29 cellular contexts compared by ENCODE assay signal in genomic region chr6:41193884-41194283, GRCh38. TPM values are rescaled to one million over a fixed set of nuclear protein-coding genes. Genes with fewer than 3 reads are reported as not detected.
"Had no signal": no experiment of that assay in that cellular context is flagged by ENCODE, and none has a peak within 500 bp of the region (broad histone marks: within the 10 kb centered on the region; RNA-seq: fewer than 3 reads in every experiment).

No MANE protein-coding gene starts in this region.

- H3K4me1 ChIP-seq: adrenal gland, breast epithelium had no signal

- H3K4me3 Mint-ChIP-seq: activated CD4-positive, alpha-beta memory T cell treated with anti-CD3 and anti-CD28 coated beads, Interleukin-2, amount 10 ng/mL, durations not matched to agents 7 days and 5 days; activated naive CD8-positive, alpha-beta T cell had no signal

- H3K9me3 ChIP-seq: adrenal gland had no signal

- H3K4me3 ChIP-seq: adrenal gland, breast epithelium had no signal

- DNase-seq: activated CD4-positive, alpha-beta T cell treated with anti-CD3 and anti-CD28 coated beads, Interleukin-2, amount 50 U/mL, for 1 hour; activated CD4-positive, CD25-positive, alpha-beta regulatory T cell; activated CD8-positive, alpha-beta memory T cell treated with anti-CD3 and anti-CD28 coated beads, Interleukin-2, amount 50 U/mL, for 48 hours; activated effector memory CD4-positive, alpha-beta T cell treated with Interleukin-2 at 50 U/mL for 16 hours; activated naive CD4-positive, alpha-beta T cell treated with Interleukin-2 at 50 U/mL for 16 hours; activated T-cell treated with anti-CD3 and anti-CD28 coated beads, Interleukin-2, amount 50 U/mL, for 1 hour; adrenal gland; aorta; caudate nucleus; KG1; NCI-H1092; NCI-H1417; NCI-H1694; NCI-H2029; NCI-H2107; NCI-H2171 treated with DMSO at 0.1 percent for 48 hours; NCI-H226; NCI-H526 treated with DMSO at 0.1 percent for 48 hours; SIG-M5; T-helper 2 cell; T1000 had no signal

- H3K27ac ChIP-seq: adrenal gland, breast epithelium had no signal

- H3K27me3 Mint-ChIP-seq: activated CD4-positive, alpha-beta memory T cell treated with anti-CD3 and anti-CD28 coated beads, Interleukin-2, amount 10 ng/mL, durations not matched to agents 7 days and 5 days; activated naive CD8-positive, alpha-beta T cell had no signal

- H3K36me3 ChIP-seq: adrenal gland, breast epithelium had no signal

RNA-seq across cellular contexts. Expression of gene TREML2, which starts 7.1 kb away (rescaled TPM):
- total RNA-seq: LHCN-M2, M059J, NCI-H460, RPMI7951 had no signal
- polyA plus RNA-seq: adrenal gland had no signal

RNA-seq across cellular contexts. Expression of gene TREM2, which starts 31.0 kb away (rescaled TPM):
- total RNA-seq: activated CD4-positive, alpha-beta memory T cell treated with anti-CD3 and anti-CD28 coated beads, Interleukin-2, amount 10 ng/mL, durations not matched to agents 7 days and 5 days; LHCN-M2; M059J; NCI-H460; OCI-LY7; RPMI7951 had no signal

RNA-seq across cellular contexts. Expression of gene TREML4, which starts 34.3 kb away (rescaled TPM):
- total RNA-seq: activated CD4-positive, alpha-beta memory T cell treated with anti-CD3 and anti-CD28 coated beads, Interleukin-2, amount 10 ng/mL, durations not matched to agents 7 days and 5 days; adrenal gland; breast epithelium; LHCN-M2; M059J; NCI-H460; OCI-LY7; RPMI7951 had no signal
- polyA plus RNA-seq: adrenal gland, aorta had no signal

RNA-seq across cellular contexts. Expression of gene TREML1, which starts 39.7 kb away (rescaled TPM):
- total RNA-seq: activated CD4-positive, alpha-beta memory T cell treated with anti-CD3 and anti-CD28 coated beads, Interleukin-2, amount 10 ng/mL, durations not matched to agents 7 days and 5 days; LHCN-M2; M059J; NCI-H460; OCI-LY7; RPMI7951 had no signal
- polyA plus RNA-seq: aorta had no signal
